In genomic region chr2:111710085-111710484, GRCh38 we compare ENCODE assay signal across 14 cellular contexts.
"Had no signal": no experiment of that assay in that cellular context is flagged by ENCODE, and none has a peak within 500 bp of the region (broad histone marks: within the 10 kb centered on the region; RNA-seq: fewer than 3 reads in every experiment).

No MANE protein-coding gene starts in this region.

- H3K36me3 ChIP-seq: ascending aorta, thyroid gland had no signal

- H3K9ac ChIP-seq: parathyroid adenoma had no signal

- DNase-seq: activated CD4-positive, alpha-beta memory T cell treated with anti-CD3 and anti-CD28 coated beads, Interleukin-2, amount 10 ng/mL, durations not matched to agents 7 days and 5 days; activated CD4-positive, alpha-beta T cell treated with anti-CD3 and anti-CD28 coated beads for 4 hours; activated naive CD4-positive, alpha-beta T cell treated with Interleukin-2 at 50 U/mL for 16 hours; dorsolateral prefrontal cortex; erythroblast; mesendoderm; stimulated activated CD4-positive, alpha-beta T cell treated with anti-CD3 and anti-CD28 coated beads, Interleukin-4, amount 100 ng/mL, for 1 hour; stimulated activated naive B cell treated with anti-CD40 and anti-IgM and Interleukin-4, amounts not matched to agents 10 μg/mL and 1 μg/mL and 100 μg/mL, for 72 hours; T-helper 2 cell; thyroid gland had no signal

- H3K27me3 ChIP-seq: ascending aorta, dorsolateral prefrontal cortex, hepatocyte, thyroid gland had no signal

- H3K4me3 ChIP-seq: ascending aorta, dorsolateral prefrontal cortex, hepatocyte, thyroid gland had no signal

- ATAC-seq: stimulated activated naive B cell treated with anti-CD40 and anti-IgM and Interleukin-4, amounts not matched to agents 10 μg/mL and 1 μg/mL and 100 μg/mL, for 72 hours; WTC11 had no signal

- H3K9me3 ChIP-seq: ascending aorta, thyroid gland had no signal

- H3K27ac ChIP-seq: ascending aorta, dorsolateral prefrontal cortex, hepatocyte, parathyroid adenoma had no signal

- H3K4me2 ChIP-seq: hepatocyte had no signal

- H2AFZ ChIP-seq: hepatocyte, parathyroid adenoma had no signal
